Comparison of ENCODE assay signal across 9 cellular contexts in genomic region chr7:51316666-51317581, GRCh38. TPM values are rescaled to one million over a fixed set of nuclear protein-coding genes. Genes with fewer than 3 reads are reported as not detected.
DNase-seq lines count a peak whose midpoint lies in the region; ATAC-seq and FAIRE-seq lines count a peak whose summit lies in the region.
"Had no signal": no experiment of that assay in that cellular context is flagged by ENCODE, and none has a peak within 500 bp of the region (broad histone marks: within the 10 kb centered on the region; RNA-seq: fewer than 3 reads in every experiment).

Gene COBL, minus strand, starts transcription at chr7:51316809. Its CDS starts 176 bp downstream, at chr7:51316633.

- peak within 1 kb of the TSS; percentile 90 for H3K4me3 ChIP-seq in iPS-18a (ENCODE audit: low read length)
- H3K4me3 ChIP-seq in skeletal muscle cell (ENCODE audit: low read depth, low read length), result peak within 1 kb of the TSS; percentile 47

- H3K27me3 ChIP-seq in iPS-18a (ENCODE audit: control insufficient read depth, insufficient read depth, low read length), result peaks cover 60% of the 10 kb centered on the region

- no peak for FAIRE-seq in RCC 7860 (lab: Jason Lieb, UNC)
- FAIRE-seq: TTC549 had no signal

- no peaks in the 10 kb centered on the region for H3K36me3 ChIP-seq in iPS-18a (ENCODE audit: control insufficient read depth, low read depth, low read length)

- peak within 1 kb of the TSS; percentile 62 for H3K9ac ChIP-seq in iPS-18a (ENCODE audit: low read length)

- H3K9me3 Mint-ChIP-seq in activated CD4-positive, alpha-beta T cell treated with anti-CD3 and anti-CD28 coated beads for 36 hours (ENCODE audit: low read depth), result no peaks in the 10 kb centered on the region
- H3K9me3 Mint-ChIP-seq in activated naive CD8-positive, alpha-beta T cell treated with anti-CD3 and anti-CD28 coated beads, Interleukin-2, amount 50 U/mL, for 24 hours, result no peaks in the 10 kb centered on the region

- POLR2A ChIA-PET in activated CD4-positive, alpha-beta T cell treated with anti-CD3 and anti-CD28 coated beads for 36 hours (lab: Charles Lee), result no interaction called here

- DNase-seq in activated CD4-positive, alpha-beta T cell treated with anti-CD3 and anti-CD28 coated beads for 36 hours, result peak; percentile 11
- no peak for DNase-seq in activated CD4-positive, alpha-beta T cell treated with anti-CD3 and anti-CD28 coated beads, Interleukin-2, amount 50 U/mL, for 48 hours
- DNase-seq in activated naive CD8-positive, alpha-beta T cell treated with anti-CD3 and anti-CD28 coated beads, Interleukin-2, amount 50 U/mL, for 24 hours, result no peak
- DNase-seq in skeletal muscle cell (ENCODE audit: low read depth) (no peak), HUDEP-2 (lab: John Stamatoyannopoulos, UW; ENCODE audit: unreplicated experiment in 76 of 76) (no peak), NOMO-1 (lab: John Stamatoyannopoulos, UW; ENCODE audit: unreplicated experiment in 2 of 2) (no peak), RCC 7860 (ENCODE audit: low spot score) (no peak)

- H3K4me1 ChIP-seq in iPS-18a (ENCODE audit: control insufficient read depth, low read depth, low read length), result peaks cover 27% of the 10 kb centered on the region

- H3K9me3 ChIP-seq in iPS-18a (ENCODE audit: control insufficient read depth, low read depth, low read length), result no peaks in the 10 kb centered on the region

- intact Hi-C loops in activated CD4-positive, alpha-beta T cell treated with anti-CD3 and anti-CD28 coated beads for 36 hours (cut with DNase I, micrococcal nuclease), result no loop called here

- H3K27ac Mint-ChIP-seq in activated CD4-positive, alpha-beta T cell treated with anti-CD3 and anti-CD28 coated beads for 36 hours, result no peak within 1 kb of the TSS
- H3K27ac Mint-ChIP-seq in activated naive CD8-positive, alpha-beta T cell treated with anti-CD3 and anti-CD28 coated beads, Interleukin-2, amount 50 U/mL, for 24 hours, result no peak within 1 kb of the TSS

- H3K4me1 Mint-ChIP-seq in activated CD4-positive, alpha-beta T cell treated with anti-CD3 and anti-CD28 coated beads for 36 hours, result peaks cover 12% of the 10 kb centered on the region
- peaks cover 6% of the 10 kb centered on the region for H3K4me1 Mint-ChIP-seq in activated naive CD8-positive, alpha-beta T cell treated with anti-CD3 and anti-CD28 coated beads, Interleukin-2, amount 50 U/mL, for 24 hours

- H3K27me3 Mint-ChIP-seq in activated CD4-positive, alpha-beta T cell treated with anti-CD3 and anti-CD28 coated beads for 36 hours, result peaks cover 38% of the 10 kb centered on the region
- H3K27me3 Mint-ChIP-seq in activated naive CD8-positive, alpha-beta T cell treated with anti-CD3 and anti-CD28 coated beads, Interleukin-2, amount 50 U/mL, for 24 hours, result peaks cover 38% of the 10 kb centered on the region

- H3K27ac ChIP-seq in iPS-18a (ENCODE audit: low read length), result no peak within 1 kb of the TSS

- peak; percentile 19 for ATAC-seq in activated CD4-positive, alpha-beta T cell treated with anti-CD3 and anti-CD28 coated beads for 36 hours
- ATAC-seq in activated naive CD8-positive, alpha-beta T cell treated with anti-CD3 and anti-CD28 coated beads, Interleukin-2, amount 50 U/mL, for 24 hours, result no peak

- CTCF ChIA-PET in activated CD4-positive, alpha-beta T cell treated with anti-CD3 and anti-CD28 coated beads for 36 hours (lab: Charles Lee), result no interaction called here

- H3K36me3 Mint-ChIP-seq in activated CD4-positive, alpha-beta T cell treated with anti-CD3 and anti-CD28 coated beads for 36 hours (ENCODE audit: low read depth), result no peaks in the 10 kb centered on the region
- no peaks in the 10 kb centered on the region for H3K36me3 Mint-ChIP-seq in activated naive CD8-positive, alpha-beta T cell treated with anti-CD3 and anti-CD28 coated beads, Interleukin-2, amount 50 U/mL, for 24 hours (ENCODE audit: low read depth)

- peak within 1 kb of the TSS; percentile 40 for H3K4me3 Mint-ChIP-seq in activated CD4-positive, alpha-beta T cell treated with anti-CD3 and anti-CD28 coated beads for 36 hours
- peak within 1 kb of the TSS; percentile 38 for H3K4me3 Mint-ChIP-seq in activated naive CD8-positive, alpha-beta T cell treated with anti-CD3 and anti-CD28 coated beads, Interleukin-2, amount 50 U/mL, for 24 hours

RNA-seq across cellular contexts. Expression of gene COBL, which starts in this region (rescaled TPM):
- total RNA-seq in activated CD4-positive, alpha-beta T cell treated with anti-CD3 and anti-CD28 coated beads for 36 hours, result not detected

Comparison
In these comparisons a context has a peak if more than half of its experiments do, and no peak if none do; other contexts are left out.
1. Peak in DNase-seq and ATAC-seq in activated CD4-positive, alpha-beta T cell treated with anti-CD3 and anti-CD28 coated beads for 36 hours; RNA of the gene not detected or under 1 TPM.